In the genomic region with DNA sequence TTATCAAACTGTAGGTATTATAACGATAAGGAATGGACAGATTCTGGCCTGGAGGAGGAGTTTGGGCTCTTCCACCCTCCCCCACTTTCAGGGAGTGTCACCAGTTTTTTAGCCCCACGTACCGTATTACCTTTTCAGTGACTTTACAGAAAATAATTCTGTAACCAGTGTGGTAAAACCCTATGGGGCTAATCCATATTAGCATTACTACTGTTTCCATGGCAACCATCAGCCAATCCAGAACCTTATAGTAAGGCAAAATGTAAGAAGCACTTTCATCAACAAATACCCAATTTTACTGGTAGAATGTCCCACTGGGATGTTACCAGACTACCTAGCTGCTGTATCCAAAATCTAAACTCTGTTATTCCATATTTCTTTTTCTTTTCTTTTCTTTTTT, we compare ENCODE assay signal across 16 cellular contexts. TPM values are rescaled to one million over a fixed set of nuclear protein-coding genes. Genes with fewer than 3 reads are reported as not detected.
A peak's percentile ranks its signal among the peaks of the same experiment; 100 is the strongest.
DNase-seq lines count a peak whose midpoint lies in the region; ATAC-seq, FAIRE-seq and TF ChIP-seq lines count a peak whose summit lies in the region.
"Had no signal": no experiment of that assay in that cellular context is flagged by ENCODE, and none has a peak within 500 bp of the region (broad histone marks: within the 10 kb centered on the region; RNA-seq: fewer than 3 reads in every experiment).

No MANE protein-coding gene starts in this region.

- CTCF ChIA-PET in K562 (lab: Yijun Ruan, JAX; ENCODE audit: low intra/inter-chr PET ratio) = no interaction called here

- in situ Hi-C loops in K562 (cut with MboI) = no loop called here

- H3K4me3 Mint-ChIP-seq in neural progenitor cell = peak overlapping the region; percentile 27
- H3K4me3 Mint-ChIP-seq: CD14-positive monocyte, T-cell had no signal

- H3K79me2 ChIP-seq in K562 (ENCODE audit: control insufficient read depth, insufficient read depth, low read length) = no peaks in the 10 kb centered on the region
- no peaks in the 10 kb centered on the region for H3K79me2 ChIP-seq in neural progenitor cell (ENCODE audit: low read depth)

- no peaks in the 10 kb centered on the region for H3K9me1 ChIP-seq in K562 (ENCODE audit: control insufficient read depth, insufficient read depth, low read length)

- peaks cover 12 to 17% of the 10 kb centered on the region in 2 experiments for H3K27me3 ChIP-seq in K562 (ENCODE audit: control insufficient read depth in 2 of 2, insufficient read depth in 2 of 2, low read length in 2 of 2)
- H3K27me3 ChIP-seq in neural progenitor cell = no peaks in the 10 kb centered on the region

- WGBS in K562 (ENCODE audit: insufficient coverage, low coverage, missing lambda C conversion rate) = 7% methylated on average over 3 of the region's 3 CpGs

- H3K4me1 ChIP-seq in K562 (replicated peaks in 1 of 2; ENCODE audit: control insufficient read depth in 2 of 2, insufficient read depth in 2 of 2, low read length in 2 of 2) (no peaks in the 10 kb centered on the region), neural progenitor cell (peaks cover 9% of the 10 kb centered on the region)

- H4K20me1 ChIP-seq in K562 (replicated peaks; ENCODE audit: control insufficient read depth, insufficient read depth, low read length) (no peaks in the 10 kb centered on the region), neural progenitor cell (ENCODE audit: low read depth) (no peaks in the 10 kb centered on the region)

- intact Hi-C loops in K562 (cut with micrococcal nuclease) = no loop called here

- no peak for TF ChIP-seq RAD21 in K562 (CRISPR knock-in tag; conservative IDR thresholded peaks at IDR 0.05 in 1 of 2, IDR thresholded peaks at IDR 0.05 in 1 of 2)

- DNase-seq in SIG-M5 treated with dmso at 0.1 percent for 504 hours (lab: John Stamatoyannopoulos, UW; ENCODE audit: unreplicated experiment) = peak; percentile 24
- no peak for DNase-seq in SIG-M5 (lab: John Stamatoyannopoulos, UW)
- DNase-seq in LHCN-M2 (ENCODE audit: low read depth) = peak; percentile 6
- peak in 1 of 4 experiments; percentile 18 for DNase-seq in K562 (ENCODE audit: extremely low read depth in 1 of 4, low spot score in 3 of 4)
- peak; percentile 24 for DNase-seq in neural progenitor cell (ENCODE audit: low spot score)
- DNase-seq in NCI-H1436 treated with DMSO at 0.1 percent for 48 hours (lab: John Stamatoyannopoulos, UW) = no peak
- DNase-seq: COR-L47, KG1, NCI-H1048, NCI-H146, NCI-H2081 treated with DMSO at 0.1 percent for 48 hours, NCI-H69, T-cell had no signal

- H3K9ac ChIP-seq in K562 (ENCODE audit: insufficient read depth in 1 of 2, low read depth in 2 of 2, low read length in 2 of 2) (no peak overlapping the region), neural progenitor cell (no peak overlapping the region)

- H3K9me3 Mint-ChIP-seq in neural progenitor cell = no peaks in the 10 kb centered on the region
- H3K9me3 Mint-ChIP-seq: T-cell had no signal

- TF ChIP-seq EP300 in K562 (IDR thresholded peaks at IDR 0.05; ENCODE audit: low read length) = no peak

- no peaks in the 10 kb centered on the region for H3K9me3 ChIP-seq in K562 (replicated peaks; ENCODE audit: control insufficient read depth, insufficient read depth, low read depth, low read length)
- H3K9me3 ChIP-seq in neural progenitor cell (ENCODE audit: low read depth) = no peaks in the 10 kb centered on the region

- TF ChIP-seq POLR2A in K562 (conservative IDR thresholded peaks at IDR 0.05) = no peak

- BruUV-seq in K562 (replicated peaks; lab: Mats Ljungman, UMichigan) = no TSS peak

- peaks cover 5% of the 10 kb centered on the region for H3K27me3 Mint-ChIP-seq in neural progenitor cell (ENCODE audit: insufficient read depth, low read depth)
- H3K27me3 Mint-ChIP-seq: T-cell had no signal

- TF ChIP-seq CTCF in K562 (IDR thresholded peaks at IDR 0.05 in 2 of 3, conservative IDR thresholded peaks at IDR 0.05 in 1 of 3; ENCODE audit: insufficient read depth in 2 of 3, low read depth in 1 of 3, low read length in 3 of 3) = no peak
- TF ChIP-seq CTCF in neural progenitor cell (IDR thresholded peaks at IDR 0.05) = no peak

- H3K4me1 Mint-ChIP-seq in neural progenitor cell = peaks cover 50% of the 10 kb centered on the region
- H3K4me1 Mint-ChIP-seq: CD14-positive monocyte had no signal

- H3K4me2 ChIP-seq in K562 (ENCODE audit: insufficient read depth, low read length) (no peak overlapping the region), neural progenitor cell (no peak overlapping the region)

- H3K27ac Mint-ChIP-seq in neural progenitor cell = no peak overlapping the region

- H3K27ac ChIP-seq in K562 (ENCODE audit: extremely low read depth, low read depth, low read length) = no peak overlapping the region
- no peak overlapping the region for H3K27ac ChIP-seq in neural progenitor cell

- H3K4me3 ChIP-seq in K562 (no peak overlapping the region), neural progenitor cell (no peak overlapping the region)

- no peak overlapping the region for H2AFZ ChIP-seq in K562 (ENCODE audit: low read depth, low read length)
- H2AFZ ChIP-seq in neural progenitor cell (replicated peaks) = no peak overlapping the region

- ATAC-seq in K562 (no peak), GM18858 (IDR thresholded peaks at IDR 0.05; ENCODE audit: unreplicated experiment) (no peak)
- no peak for ATAC-seq in activated CD4-positive, CD25-positive, alpha-beta regulatory T cell treated with anti-CD3 and anti-CD28 coated beads, Interleukin-2, amount 50 U/mL, for 24 hours
- ATAC-seq: T-cell had no signal

- peaks cover 7% of the 10 kb centered on the region for H3F3A ChIP-seq in neural progenitor cell (ENCODE audit: low read depth)

- POLR2A ChIA-PET in K562 (lab: Yijun Ruan, JAX) = no interaction called here

- no peaks in the 10 kb centered on the region for H3K36me3 Mint-ChIP-seq in neural progenitor cell
- H3K36me3 Mint-ChIP-seq: CD14-positive monocyte had no signal

- FAIRE-seq in K562 (lab: Jason Lieb, UNC) = no peak

- no peaks in the 10 kb centered on the region for H3K36me3 ChIP-seq in K562 (ENCODE audit: control insufficient read depth, insufficient read depth, low read length)
- H3K36me3 ChIP-seq in neural progenitor cell = no peaks in the 10 kb centered on the region

TF ChIP-seq in K562, 482 proteins besides CTCF, POLR2A, EP300 and RAD21:
- TF ChIP-seq RFX1 (IDR thresholded peaks at IDR 0.05) (peak; percentile 91), PCBP1 (IDR thresholded peaks at IDR 0.05; ENCODE audit: low read depth, low read length, poor library complexity, severe bottlenecking) (no peak)
TF ChIP-seq in K562: peak in this region for 1.

RNA-seq across cellular contexts. Expression of gene BICDL1, which starts 50.7 kb away (rescaled TPM):
- total RNA-seq in LHCN-M2 (2014; rRNA removed) (not detected in 2 replicates), K562 (2014; rRNA removed) (0.64 and 0.86 TPM in 2 replicates), K562 (2014; rRNA removed; fragmentation: Illumina TruSeq; extraction: Trizol) (0.22 and 0.40 TPM in 2 replicates), K562 (2015; rRNA removed; fragmentation: Illumina TruSeq; extraction: Trizol) (0.57 and 0.58 TPM in 2 replicates), K562 (2021) (0.95 and 1.3 TPM in 2 replicates), neural progenitor cell (ENCODE audit: low replicate concordance) (2.5 and 3.8 TPM in 2 replicates)
- polyA plus RNA-seq in LHCN-M2 (2012) = 0.04 TPM
- 3.6 and 4.0 TPM in 2 replicates for total RNA-seq in K562 (2011; cell fraction: chromatin; rRNA removed; ENCODE audit: low replicate concordance)
- 1.8 and 2.2 TPM in 2 replicates for total RNA-seq in K562 (2011; cell fraction: nucleolus; rRNA removed)
- total RNA-seq in K562 (2011; cell fraction: nucleoplasm; rRNA removed) = 2.6 and 3.4 TPM in 2 replicates
- polyA plus RNA-seq in K562 (2011; rRNA removed) (1.4 and 1.7 TPM in 2 replicates), K562 (2014; fragmentation: Illumina TruSeq; extraction: Trizol) (0.53 and 0.56 TPM in 2 replicates), K562 (2014; fragmentation: Nextera tagmentation; extraction: Ambion mirVana) (under 1 TPM; 0.06 to 0.07 TPM), K562 (2014; rRNA removed) (0.76 and 2.0 TPM in 2 replicates)
- polyA plus RNA-seq in K562 (2011; cell fraction: cytosol; rRNA removed) = 0.95 and 0.99 TPM in 2 replicates
- 5.4 and 5.5 TPM in 2 replicates for polyA plus RNA-seq in K562 (2011; cell fraction: nucleus; rRNA removed)
- polyA plus RNA-seq in K562 (2012) = 0.36 and 0.95 TPM in 2 replicates
- polyA minus RNA-seq in K562 (2011; rRNA and poly(A)+ RNA removed) = 0.91 and 1.3 TPM in 2 replicates
- polyA minus RNA-seq in K562 (2011; cell fraction: cytosol; rRNA and poly(A)+ RNA removed) = 0.48 and 1.9 TPM in 2 replicates
- polyA minus RNA-seq in K562 (2011; cell fraction: nucleus; rRNA and poly(A)+ RNA removed) = 0.67 and 0.89 TPM in 2 replicates
- polyA plus RNA-seq: CD14-positive monocyte had no signal

Comparison
In these comparisons a context has a peak if more than half of its experiments do, and no peak if none do; other contexts are left out.
1. DNase-seq: peak in SIG-M5 treated with dmso at 0.1 percent for 504 hours (single experiment), LHCN-M2 (single experiment) and neural progenitor cell (single experiment); none in SIG-M5 (single experiment) and NCI-H1436 treated with DMSO at 0.1 percent for 48 hours (single experiment).